In the genomic region with DNA sequence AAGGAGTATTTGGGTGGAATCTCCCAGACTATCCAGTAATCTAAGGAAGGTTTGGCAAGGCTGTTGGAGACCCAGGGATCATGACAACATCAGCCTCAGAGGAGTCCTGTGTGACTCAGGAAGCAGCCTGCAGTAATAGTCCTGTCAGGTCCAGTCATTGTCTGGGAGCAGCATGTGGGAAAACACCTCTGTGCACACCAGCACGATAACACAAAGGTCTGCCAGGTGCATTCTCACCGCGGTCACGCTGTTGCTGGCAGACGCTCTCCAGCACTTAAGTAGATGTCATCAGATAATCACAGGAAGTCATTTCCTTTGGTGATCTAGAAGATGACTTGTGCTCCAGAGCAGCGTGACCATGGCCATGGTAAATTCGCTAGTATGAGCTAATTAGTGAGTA, we compare ENCODE assay signal across 8 cellular contexts.
DNase-seq lines count a peak whose midpoint lies in the region; ATAC-seq and TF ChIP-seq lines count a peak whose summit lies in the region.

No MANE protein-coding gene starts in this region.

- CTCF ChIA-PET in CD4-positive, alpha-beta T cell (lab: Charles Lee) = interaction anchor here (1.1 kb wide), 2 partner anchors 99 to 100 kb away, joined by 3 read pairs; a partner anchor contains a TSS

- intact Hi-C loops in CD4-positive, alpha-beta T cell (cut with DNase I, micrococcal nuclease) = no loop called here
- intact Hi-C loops in colonic mucosa (cut with DNase I) = no loop called here

- H3K4me3 ChIP-seq in colonic mucosa = no peak overlapping the region
- no peak overlapping the region for H3K4me3 ChIP-seq in Karpas-422 (ENCODE audit: low read length)

- peaks cover 35% of the 10 kb centered on the region for H3K4me1 Mint-ChIP-seq in CD4-positive, alpha-beta T cell (ENCODE audit: low read depth)
- peaks cover 1% of the 10 kb centered on the region for H3K4me1 Mint-ChIP-seq in progenitor cell of endocrine pancreas (ENCODE audit: low read depth)

- H3K79me2 ChIP-seq in Karpas-422 (ENCODE audit: low read length) = no peaks in the 10 kb centered on the region

- no peak overlapping the region for H3K4me3 Mint-ChIP-seq in CD4-positive, alpha-beta T cell
- no peak overlapping the region for H3K4me3 Mint-ChIP-seq in progenitor cell of endocrine pancreas (ENCODE audit: low read depth)

- H3K4me1 ChIP-seq in colonic mucosa (no peaks in the 10 kb centered on the region), Karpas-422 (ENCODE audit: low read length) (no peaks in the 10 kb centered on the region)

- POLR2A ChIA-PET in CD4-positive, alpha-beta T cell (lab: Charles Lee) = interaction anchor here (0.9 to 1.0 kb wide), 2 partner anchors 18 to 23 kb away, joined by 4 read pairs; no protein-coding TSS in a partner anchor

- H3K9me3 Mint-ChIP-seq in CD4-positive, alpha-beta T cell = peaks cover 2% of the 10 kb centered on the region
- no peaks in the 10 kb centered on the region for H3K9me3 Mint-ChIP-seq in progenitor cell of endocrine pancreas (ENCODE audit: low read depth)

- H3K9me3 ChIP-seq in CD4-positive, alpha-beta T cell (ENCODE audit: control insufficient read depth, low read length) = no peaks in the 10 kb centered on the region
- H3K9me3 ChIP-seq in colonic mucosa (no peaks in the 10 kb centered on the region), Karpas-422 (ENCODE audit: low read length) (no peaks in the 10 kb centered on the region)

- H3K27me3 Mint-ChIP-seq in CD4-positive, alpha-beta T cell = no peaks in the 10 kb centered on the region
- peaks cover 23% of the 10 kb centered on the region for H3K27me3 Mint-ChIP-seq in progenitor cell of endocrine pancreas

- H3K36me3 ChIP-seq in colonic mucosa (no peaks in the 10 kb centered on the region), Karpas-422 (ENCODE audit: insufficient read depth, low read length) (no peaks in the 10 kb centered on the region)

- no peak overlapping the region for H3K27ac ChIP-seq in CD4-positive, alpha-beta T cell (ENCODE audit: low read depth, low read length)
- no peak overlapping the region for H3K27ac ChIP-seq in colonic mucosa
- no peak overlapping the region for H3K27ac ChIP-seq in Karpas-422 (ENCODE audit: low read length)

- no peaks in the 10 kb centered on the region for H3K36me3 Mint-ChIP-seq in CD4-positive, alpha-beta T cell (ENCODE audit: low read depth)
- no peaks in the 10 kb centered on the region for H3K36me3 Mint-ChIP-seq in progenitor cell of endocrine pancreas (ENCODE audit: insufficient read depth)

- peak in 5 of 10 experiments; percentile 2 to 33 (median 12) for DNase-seq in CD4-positive, alpha-beta T cell
- DNase-seq in NCI-H748 treated with DMSO at 0.1 percent for 48 hours (lab: John Stamatoyannopoulos, UW) = peak; percentile 91
- DNase-seq in colonic mucosa = peak; percentile 68
- no peak for DNase-seq in amygdala (lab: John Stamatoyannopoulos, UW)
- no peak for DNase-seq in Karpas-422
- no peak for DNase-seq in NCI-H1092 treated with DMSO at 0.1 percent for 48 hours (lab: John Stamatoyannopoulos, UW)
- DNase-seq in progenitor cell of endocrine pancreas (ENCODE audit: low spot score, unreplicated experiment) = no peak

- H3K27me3 ChIP-seq in CD4-positive, alpha-beta T cell (ENCODE audit: control insufficient read depth, insufficient read depth, low read length) = no peaks in the 10 kb centered on the region
- no peaks in the 10 kb centered on the region for H3K27me3 ChIP-seq in colonic mucosa
- H3K27me3 ChIP-seq in Karpas-422 (ENCODE audit: low read length) = no peaks in the 10 kb centered on the region

- ATAC-seq in CD4-positive, alpha-beta T cell (ENCODE audit: poor library complexity) = peak; percentile 79
- peak; percentile 72 for ATAC-seq in GM21360 (IDR thresholded peaks at IDR 0.05; ENCODE audit: unreplicated experiment)

- H3K9ac ChIP-seq in colonic mucosa (ENCODE audit: low read depth in 2 of 2, low read length in 2 of 2) (no peak overlapping the region), Karpas-422 (ENCODE audit: low read length) (no peak overlapping the region)

- no peak overlapping the region for H3K4me2 ChIP-seq in Karpas-422 (ENCODE audit: low read depth, low read length, poor library complexity, severe bottlenecking)

- no peak overlapping the region for H3K27ac Mint-ChIP-seq in CD4-positive, alpha-beta T cell
- H3K27ac Mint-ChIP-seq in progenitor cell of endocrine pancreas = no peak overlapping the region

- TF ChIP-seq CTCF in CD4-positive, alpha-beta T cell (IDR thresholded peaks at IDR 0.05) = no peak
- TF ChIP-seq CTCF in colonic mucosa (IDR thresholded peaks at IDR 0.05) (no peak), progenitor cell of endocrine pancreas (IDR thresholded peaks at IDR 0.05; ENCODE audit: unreplicated experiment) (no peak)

- no peaks in the 10 kb centered on the region for H4K20me1 ChIP-seq in Karpas-422 (ENCODE audit: insufficient read depth, low read depth, low read length)

- no peaks in the 10 kb centered on the region for H3K9me2 ChIP-seq in Karpas-422 (replicated peaks; ENCODE audit: insufficient read depth, low read length)

- no peak overlapping the region for H2AFZ ChIP-seq in Karpas-422 (ENCODE audit: low read length)

Comparison
In these comparisons a context has a peak if more than half of its experiments do, and no peak if none do; other contexts are left out.
1. DNase-seq: peak in NCI-H748 treated with DMSO at 0.1 percent for 48 hours (single experiment) and colonic mucosa (single experiment); none in amygdala (0 of 56), Karpas-422 (single experiment), NCI-H1092 treated with DMSO at 0.1 percent for 48 hours (single experiment) and progenitor cell of endocrine pancreas (single experiment).